In genomic region chr20:19901226-19901625, GRCh38 we compare ENCODE assay signal across 30 cellular contexts.
DNase-seq lines count a peak whose midpoint lies in the region; ATAC-seq and TF ChIP-seq lines count a peak whose summit lies in the region.
"Had no signal": no experiment of that assay in that cellular context is flagged by ENCODE, and none has a peak within 500 bp of the region (broad histone marks: within the 10 kb centered on the region; RNA-seq: fewer than 3 reads in every experiment).

No MANE protein-coding gene starts in this region.

- no peaks in the 10 kb centered on the region for H3F3A ChIP-seq in PC-3 (ENCODE audit: low read length, unreplicated experiment)

- H3K27ac ChIP-seq in PC-3 (ENCODE audit: low read length) (peak overlapping the region; percentile 46), foreskin keratinocyte (no peak overlapping the region), aorta (ENCODE audit: low read depth in 1 of 2, low read length in 2 of 2) (no peak overlapping the region), osteoblast (ENCODE audit: low read depth, low read length) (no peak overlapping the region)
- no peak overlapping the region for H3K27ac ChIP-seq in CD8-positive, alpha-beta memory T cell (ENCODE audit: low read depth, low read length)
- H3K27ac ChIP-seq: ascending aorta, cardiac muscle cell, coronary artery, esophagus muscularis mucosa, Peyer's patch, WERI-Rb-1 had no signal

- H2AFZ ChIP-seq in PC-3 (ENCODE audit: low read length) (peak overlapping the region; percentile 37), osteoblast (ENCODE audit: low read length) (no peak overlapping the region)

- H3K9me2 ChIP-seq in PC-3 (replicated peaks; ENCODE audit: low read length), result no peaks in the 10 kb centered on the region

- intact Hi-C loops in Right ventricle myocardium superior (cut with DNase I) (no loop called here), Right ventricle myocardium inferior (cut with DNase I) (no loop called here), PC-3 (cut with micrococcal nuclease) (no loop called here), aorta (cut with DNase I) (no loop called here)

- peaks cover 3 to 11% of the 10 kb centered on the region in 2 donors for H3K27me3 Mint-ChIP-seq in CD8-positive, alpha-beta memory T cell
- H3K27me3 Mint-ChIP-seq: type B pancreatic cell had no signal

- POLR2A ChIA-PET in PC-3 (lab: Charles Lee; ENCODE audit: unreplicated experiment), result interaction anchor here (0.9 kb wide), 1 partner anchor 14 kb away, joined by 5 read pairs; no protein-coding TSS in a partner anchor
- POLR2A ChIA-PET in CD8-positive, alpha-beta memory T cell (lab: Charles Lee), result no interaction called here

- H3K9ac ChIP-seq in PC-3 (ENCODE audit: low read length), result peak overlapping the region; percentile 15; the same call in 1 of the 2 replicates

- ATAC-seq in Right ventricle myocardium superior (ENCODE audit: poor library complexity), result peak; percentile 41
- no peak for ATAC-seq in Right ventricle myocardium inferior
- ATAC-seq in PC-3, result peak; percentile 70
- peak; percentile 57 for ATAC-seq in foreskin keratinocyte
- peak; percentile 45 for ATAC-seq in aorta (ENCODE audit: low FRiP score)

- H3K9me3 Mint-ChIP-seq in CD8-positive, alpha-beta memory T cell, result peaks cover 2 to 11% (median 3%) of the 10 kb centered on the region in 5 donors

- no peaks in the 10 kb centered on the region for H4K20me1 ChIP-seq in PC-3 (ENCODE audit: low read length)
- H4K20me1 ChIP-seq in osteoblast (ENCODE audit: insufficient read depth, low read length), result peaks cover 4% of the 10 kb centered on the region

- no peaks in the 10 kb centered on the region for H3K36me3 Mint-ChIP-seq in CD8-positive, alpha-beta memory T cell
- H3K36me3 Mint-ChIP-seq: activated naive CD8-positive, alpha-beta T cell; CD4-positive, alpha-beta memory T cell had no signal

- H3K4me3 Mint-ChIP-seq in CD8-positive, alpha-beta memory T cell, result no peak overlapping the region
- H3K4me3 Mint-ChIP-seq: activated naive CD8-positive, alpha-beta T cell; CD4-positive, alpha-beta memory T cell; nephron; type B pancreatic cell had no signal

- H3K9me3 ChIP-seq in PC-3 (ENCODE audit: low read length) (no peaks in the 10 kb centered on the region), aorta (ENCODE audit: control insufficient read depth, low read length) (no peaks in the 10 kb centered on the region), osteoblast (ENCODE audit: low read depth, low read length) (peaks cover 6% of the 10 kb centered on the region)
- H3K9me3 ChIP-seq in CD8-positive, alpha-beta memory T cell (ENCODE audit: low read length), result no peaks in the 10 kb centered on the region
- H3K9me3 ChIP-seq: esophagus muscularis mucosa, Peyer's patch had no signal

- CTCF ChIA-PET in PC-3 (lab: Charles Lee), result no interaction called here
- CTCF ChIA-PET in CD8-positive, alpha-beta memory T cell (lab: Charles Lee), result no interaction called here

- H3K4me3 ChIP-seq in PC-3 (ENCODE audit: low read length) (no peak overlapping the region), aorta (ENCODE audit: low read length in 2 of 2) (no peak overlapping the region), osteoblast (ENCODE audit: insufficient read depth, low read length) (no peak overlapping the region)
- no peak overlapping the region for H3K4me3 ChIP-seq in CD8-positive, alpha-beta memory T cell (ENCODE audit: low read length)
- H3K4me3 ChIP-seq: ascending aorta, cardiac muscle cell, coronary artery, esophagus muscularis mucosa, heart right ventricle, Peyer's patch, smooth muscle cell had no signal

- BruUV-seq in PC-3 (replicated peaks; lab: Mats Ljungman, UMichigan), result no TSS peak

- H3K79me2 ChIP-seq in PC-3 (ENCODE audit: low read length) (no peaks in the 10 kb centered on the region), osteoblast (ENCODE audit: insufficient read depth, low read length) (no peaks in the 10 kb centered on the region)

- H3K4me1 Mint-ChIP-seq in CD8-positive, alpha-beta memory T cell, result peaks cover 0 to 1% (median 0%) of the 10 kb centered on the region in 3 donors
- H3K4me1 Mint-ChIP-seq: nephron had no signal

- peak overlapping the region; percentile 37 for H3K4me2 ChIP-seq in PC-3 (ENCODE audit: low read length)
- H3K4me2 ChIP-seq in osteoblast (ENCODE audit: insufficient read depth, low read length), result no peak overlapping the region
- H3K4me2 ChIP-seq: smooth muscle cell had no signal

- TF ChIP-seq CTCF in PC-3 (conservative IDR thresholded peaks at IDR 0.05; ENCODE audit: low read depth, low read length), result peak; percentile 57
- TF ChIP-seq CTCF in foreskin keratinocyte (conservative IDR thresholded peaks at IDR 0.05), result peak; percentile 56
- TF ChIP-seq CTCF in osteoblast (IDR thresholded peaks at IDR 0.05; ENCODE audit: extremely low read depth, low read depth, low read length), result no peak

- H3K36me3 ChIP-seq in PC-3 (ENCODE audit: low read depth, low read length) (peaks cover 8% of the 10 kb centered on the region; the same call in 1 of the 2 replicates), aorta (ENCODE audit: control insufficient read depth in 1 of 2, insufficient read depth in 2 of 2, low read length in 1 of 2) (no peaks in the 10 kb centered on the region), osteoblast (ENCODE audit: insufficient read depth, low read length) (no peaks in the 10 kb centered on the region)
- no peaks in the 10 kb centered on the region for H3K36me3 ChIP-seq in CD8-positive, alpha-beta memory T cell (ENCODE audit: insufficient read depth, low read length)
- H3K36me3 ChIP-seq: cardiac muscle cell, WERI-Rb-1 had no signal

- H3K4me1 ChIP-seq in PC-3 (ENCODE audit: insufficient read depth, low read length), result peaks cover 8% of the 10 kb centered on the region
- H3K4me1 ChIP-seq in foreskin keratinocyte, result peaks cover 5% of the 10 kb centered on the region
- peaks cover 0 to 4% of the 10 kb centered on the region in 2 donors for H3K4me1 ChIP-seq in aorta (ENCODE audit: control insufficient read depth in 1 of 2, insufficient read depth in 2 of 2, low read length in 2 of 2)
- no peaks in the 10 kb centered on the region for H3K4me1 ChIP-seq in CD8-positive, alpha-beta memory T cell (ENCODE audit: insufficient read depth, low read length)
- peaks cover 7% of the 10 kb centered on the region for H3K4me1 ChIP-seq in osteoblast (ENCODE audit: insufficient read depth, low read length)
- H3K4me1 ChIP-seq: ascending aorta had no signal

- H3K27me3 ChIP-seq in PC-3 (ENCODE audit: low read length) (no peaks in the 10 kb centered on the region), foreskin keratinocyte (no peaks in the 10 kb centered on the region), aorta (ENCODE audit: control insufficient read depth in 1 of 2, insufficient read depth in 2 of 2, low read length in 1 of 2) (no peaks in the 10 kb centered on the region), osteoblast (ENCODE audit: insufficient read depth, low read length) (no peaks in the 10 kb centered on the region)
- H3K27me3 ChIP-seq in CD8-positive, alpha-beta memory T cell (ENCODE audit: insufficient read depth, low read length, poor library complexity, severe bottlenecking), result no peaks in the 10 kb centered on the region
- H3K27me3 ChIP-seq: ascending aorta, cardiac muscle cell, esophagus muscularis mucosa, heart right ventricle, Peyer's patch had no signal

- H3K27ac Mint-ChIP-seq in CD8-positive, alpha-beta memory T cell, result no peak overlapping the region
- H3K27ac Mint-ChIP-seq: activated naive CD8-positive, alpha-beta T cell; CD4-positive, alpha-beta memory T cell; nephron; type B pancreatic cell had no signal

- DNase-seq in Right ventricle myocardium superior, result no peak
- DNase-seq in Right ventricle myocardium inferior (ENCODE audit: missing footprints), result no peak
- peak; percentile 58 for DNase-seq in PC-3
- peak in 1 of 2 donors; percentile 39 for DNase-seq in foreskin keratinocyte
- DNase-seq in aorta, result no peak
- DNase-seq in CD8-positive, alpha-beta memory T cell, result no peak
- DNase-seq in activated CD8-positive, alpha-beta memory T cell treated with anti-CD3 and anti-CD28 coated beads, Interleukin-2, amount 50 U/mL, for 48 hours, result no peak
- no peak for DNase-seq in osteoblast (ENCODE audit: insufficient read length, low spot score, missing footprints)
- DNase-seq: activated CD4-positive, alpha-beta T cell treated with anti-CD3 and anti-CD28 coated beads for 4 hours; activated CD8-positive, alpha-beta memory T cell treated with anti-CD3 and anti-CD28 coated beads for 24 hours; activated effector memory CD4-positive, alpha-beta T cell treated with anti-CD3 and anti-CD28 coated beads, Interleukin-2, amount 50 U/mL, for 16 hours; activated T-cell treated with anti-CD3 and anti-CD28 coated beads, Interleukin-2, amount 50 U/mL, for 1 hour; CD4-positive, alpha-beta memory T cell; EL; heart right ventricle; kidney glomerular epithelial cell; NCI-H1436 treated with DMSO at 0.1 percent for 48 hours; NCI-H2081 treated with DMSO at 0.1 percent for 48 hours; NCI-H226; stimulated activated naive CD4-positive, alpha-beta T cell; WERI-Rb-1 had no signal

- 81 to 88% methylated on average over 9 of the region's 9 CpGs for WGBS in aorta, 2 donors
